In genomic region chr1:93033785-93034184, GRCh38 we compare ENCODE assay signal across 12 cellular contexts. TPM values are rescaled to one million over a fixed set of nuclear protein-coding genes. Genes with fewer than 3 reads are reported as not detected.
DNase-seq lines count a peak whose midpoint lies in the region; ATAC-seq and TF ChIP-seq lines count a peak whose summit lies in the region.
"Had no signal": no experiment of that assay in that cellular context is flagged by ENCODE, and none has a peak within 500 bp of the region (broad histone marks: within the 10 kb centered on the region; RNA-seq: fewer than 3 reads in every experiment).

No MANE protein-coding gene starts in this region.

- H3F3A ChIP-seq in PC-9 (ENCODE audit: insufficient read depth, low read depth), result 0 out of 2 replicates have a peak, but pooled peaks cover 4% of the 10 kb centered on the region

- H3K9me3 ChIP-seq in PC-9 (ENCODE audit: insufficient read depth, low read depth), result no peaks in the 10 kb centered on the region
- H3K9me3 ChIP-seq: pancreas had no signal

- TF ChIP-seq CTCF in PC-9 (conservative IDR thresholded peaks at IDR 0.05) (no peak), nephron progenitor cell (IDR thresholded peaks at IDR 0.05) (no peak)

- ATAC-seq in GM19035 (IDR thresholded peaks at IDR 0.05; ENCODE audit: unreplicated experiment) (peak; percentile 90), HG02885 (IDR thresholded peaks at IDR 0.05; ENCODE audit: poor library complexity, unreplicated experiment) (peak; percentile 93)

- no peak overlapping the region for H3K4me2 ChIP-seq in PC-9

- H3K27ac Mint-ChIP-seq in nephron progenitor cell, result no peak overlapping the region
- H3K27ac Mint-ChIP-seq: activated naive CD8-positive, alpha-beta T cell; stimulated activated naive CD8-positive, alpha-beta T cell treated with anti-CD3 and anti-CD28 coated beads, Interleukin-15, Interleukin-2, amounts not matched to agents 100 ng/mL and 50 ng/mL, for 24 hours had no signal

- no peaks in the 10 kb centered on the region for H3K9me3 Mint-ChIP-seq in nephron progenitor cell
- H3K9me3 Mint-ChIP-seq: stimulated activated naive CD8-positive, alpha-beta T cell treated with anti-CD3 and anti-CD28 coated beads, Interleukin-15, Interleukin-2, amounts not matched to agents 100 ng/mL and 50 ng/mL, for 24 hours had no signal

- H3K4me1 ChIP-seq in PC-9 (replicated peaks; ENCODE audit: insufficient read depth), result no peaks in the 10 kb centered on the region
- H3K4me1 ChIP-seq: pancreas had no signal

- H3K36me3 ChIP-seq in PC-9 (ENCODE audit: low read depth), result no peaks in the 10 kb centered on the region
- H3K36me3 ChIP-seq: pancreas had no signal

- no peaks in the 10 kb centered on the region for H3K27me3 ChIP-seq in PC-9 (ENCODE audit: insufficient read depth, low read depth)
- H3K27me3 ChIP-seq: pancreas had no signal

- no peaks in the 10 kb centered on the region for H3K9me2 ChIP-seq in PC-9 (ENCODE audit: insufficient read depth)

- intact Hi-C loops in PC-9 (cut with micrococcal nuclease; ENCODE audit: unreplicated experiment), result no loop called here

- H3K36me3 Mint-ChIP-seq in nephron progenitor cell (ENCODE audit: low read depth), result no peaks in the 10 kb centered on the region
- H3K36me3 Mint-ChIP-seq: activated naive CD8-positive, alpha-beta T cell had no signal

- CTCF ChIA-PET in PC-9 (lab: Charles Lee), result no interaction called here

- peaks cover 26% of the 10 kb centered on the region for H3K4me1 Mint-ChIP-seq in nephron progenitor cell

- DNase-seq in Ammon's horn (ENCODE audit: low spot score), result peak; percentile 8
- DNase-seq in NOMO-1 (lab: John Stamatoyannopoulos, UW; ENCODE audit: unreplicated experiment in 2 of 2), result peak; percentile 44 to 84
- no peak for DNase-seq in PC-9
- no peak for DNase-seq in NCI-H2196 treated with DMSO at 0.1 percent for 48 hours (lab: John Stamatoyannopoulos, UW; ENCODE audit: unreplicated experiment)
- no peak for DNase-seq in nephron progenitor cell
- no peak for DNase-seq in SHP77 (lab: John Stamatoyannopoulos, UW)
- DNase-seq: foreskin fibroblast, pancreas had no signal

- no peak overlapping the region for H3K4me3 ChIP-seq in PC-9
- H3K4me3 ChIP-seq: pancreas had no signal

- no peaks in the 10 kb centered on the region for H4K20me1 ChIP-seq in PC-9 (ENCODE audit: insufficient read depth)

- BruUV-seq in PC-9 (replicated peaks; lab: Mats Ljungman, UMichigan), result no TSS peak

- H3K27ac ChIP-seq in PC-9, result no peak overlapping the region
- H3K27ac ChIP-seq: pancreas had no signal

- no peak overlapping the region for H2AFZ ChIP-seq in PC-9

- peaks cover 3% of the 10 kb centered on the region for H3K27me3 Mint-ChIP-seq in nephron progenitor cell (ENCODE audit: low read depth, poor library complexity)
- H3K27me3 Mint-ChIP-seq: activated naive CD8-positive, alpha-beta T cell; stimulated activated naive CD8-positive, alpha-beta T cell treated with anti-CD3 and anti-CD28 coated beads, Interleukin-15, Interleukin-2, amounts not matched to agents 100 ng/mL and 50 ng/mL, for 24 hours had no signal

- POLR2A ChIA-PET in PC-9 (lab: Charles Lee; ENCODE audit: unreplicated experiment), result no interaction called here

- H3K79me2 ChIP-seq in PC-9 (ENCODE audit: low read depth), result no peaks in the 10 kb centered on the region

- no peak overlapping the region for H3K4me3 Mint-ChIP-seq in nephron progenitor cell
- H3K4me3 Mint-ChIP-seq: activated naive CD8-positive, alpha-beta T cell; stimulated activated naive CD8-positive, alpha-beta T cell treated with anti-CD3 and anti-CD28 coated beads, Interleukin-15, Interleukin-2, amounts not matched to agents 100 ng/mL and 50 ng/mL, for 24 hours had no signal

RNA-seq across cellular contexts. Expression of gene MTF2, which starts 45.3 kb away (rescaled TPM):
- total RNA-seq in PC-9 (2021), result 31.7 and 38.6 TPM in 2 replicates

Comparison
In these comparisons a context has a peak if more than half of its experiments do, and no peak if none do; other contexts are left out.
1. DNase-seq: peak in Ammon's horn (single experiment) and NOMO-1 (2 of 2); none in PC-9 (0 of 2), NCI-H2196 treated with DMSO at 0.1 percent for 48 hours (single experiment), nephron progenitor cell (single experiment) and SHP77 (0 of 2).